Comparison of ENCODE assay signal across 8 cellular contexts in the genomic region with DNA sequence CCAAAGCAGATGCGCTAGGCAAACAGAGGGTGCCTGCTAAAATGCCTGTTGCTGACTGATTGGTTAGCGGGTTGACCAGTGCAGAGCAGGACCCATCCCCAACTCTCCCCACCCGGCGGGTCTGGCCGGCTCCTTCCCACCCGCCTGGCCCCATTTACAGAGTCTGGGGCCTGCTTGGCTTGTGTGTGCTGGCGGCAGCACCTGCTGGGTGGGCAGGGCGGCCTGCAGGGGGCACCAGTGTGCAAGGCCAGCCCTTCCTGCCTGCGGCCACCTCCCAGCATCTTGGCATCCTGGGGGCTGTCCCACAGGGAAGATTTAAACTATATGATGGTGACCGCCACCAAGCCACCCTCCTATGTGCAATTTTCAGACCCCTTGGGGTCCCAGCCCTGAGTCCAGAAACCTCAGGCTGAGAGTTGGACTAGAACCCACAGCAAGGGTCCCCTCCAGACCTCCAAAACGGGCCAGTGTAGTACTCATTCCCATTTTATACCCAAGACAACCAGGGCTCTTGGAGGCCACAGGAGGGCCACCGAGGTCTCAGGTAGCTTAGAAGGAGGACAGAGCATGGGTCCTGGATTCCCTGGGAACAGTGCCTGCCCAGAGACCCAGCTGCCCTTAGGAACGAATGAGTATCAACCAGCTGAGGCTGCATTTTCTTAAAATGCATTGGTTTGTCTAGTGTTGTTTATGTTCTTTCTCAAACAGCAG.
A peak's percentile ranks its signal among the peaks of the same experiment; 100 is the strongest.
DNase-seq lines count a peak whose midpoint lies in the region; ATAC-seq lines count a peak whose summit lies in the region.

No MANE protein-coding gene starts in this region.

- H3K36me3 ChIP-seq in mesodermal cell (ENCODE audit: control insufficient read depth, insufficient read depth, low read length), result peaks cover 10% of the 10 kb centered on the region

- ATAC-seq in GM21367 (IDR thresholded peaks at IDR 0.05; ENCODE audit: unreplicated experiment), result peak; percentile 42

- WGBS in mesodermal cell (ENCODE audit: insufficient coverage in 2 of 2), 2 experiments, result 39 to 44% methylated on average over 10 to 12 of the region's 13 CpGs

- H3K4me1 ChIP-seq in mesodermal cell (ENCODE audit: control insufficient read depth, insufficient read depth, low read length, poor library complexity, severe bottlenecking), result peaks cover 51% of the 10 kb centered on the region

- H3K27ac ChIP-seq in mesodermal cell (ENCODE audit: low read depth, low read length, severe bottlenecking), result peak overlapping the region; percentile 58

- H3K4me3 ChIP-seq in mesodermal cell (ENCODE audit: extremely low read depth, insufficient read depth, low read length, poor library complexity, severe bottlenecking), result no peak overlapping the region

- DNase-seq in DMS53 treated with DMSO at 0.1 percent for 48 hours (lab: John Stamatoyannopoulos, UW; ENCODE audit: unreplicated experiment), result peak; percentile 48
- peak; percentile 28 for DNase-seq in M059J (ENCODE audit: low read depth)
- peak; percentile 71 for DNase-seq in activated CD4-positive, alpha-beta T cell treated with anti-CD3 and anti-CD28 coated beads, Interleukin-2, amount 50 U/mL, for 1 hour
- peak; percentile 74 for DNase-seq in dermis blood vessel endothelial cell
- peak; percentile 22 to 54 for DNase-seq in stimulated activated CD8-positive, alpha-beta memory T cell treated with anti-CD3 and anti-CD28 coated beads, Interleukin-7, amount 100 ng/mL, for 4 hours (ENCODE audit: low read depth in 2 of 2)
- no peak for DNase-seq in NCI-H226

- peaks cover 5% of the 10 kb centered on the region for H3K9me3 ChIP-seq in mesodermal cell (ENCODE audit: control insufficient read depth, low read length)
